ENCODE assay signal across 8 cellular contexts in genomic region chr13:31045621-31046081, GRCh38.
DNase-seq lines count a peak whose midpoint lies in the region; ATAC-seq and TF ChIP-seq lines count a peak whose summit lies in the region.

No MANE protein-coding gene starts in this region.

- WGBS in testis, 2 donors: 52 to 58% methylated on average over 8 of the region's 8 CpGs
- 7 to 11% (median 10%) methylated on average over 8 of the region's 8 CpGs for WGBS in spleen, 5 donors

- no peaks in the 10 kb centered on the region for H3K9me3 Mint-ChIP-seq in nephron

- intact Hi-C loops in testis (cut with DNase I; ENCODE audit: low total_unique reads) (no loop called here), spleen (cut with DNase I; ENCODE audit: low total_unique reads) (loop anchor here (10.0 kb wide), 1 partner anchor 911 kb away; no protein-coding TSS in a partner anchor)

- ATAC-seq in GM18511 (IDR thresholded peaks at IDR 0.05; ENCODE audit: unreplicated experiment): peak; percentile 59

- peaks cover 31% of the 10 kb centered on the region for H3K4me1 Mint-ChIP-seq in nephron

- H3K27ac ChIP-seq in testis: peak overlapping the region in 1 of 2 donors; percentile 32
- H3K27ac ChIP-seq in spleen: peak overlapping the region in 2 of 8 donors; percentile 20 to 26

- H3K9me3 ChIP-seq in testis (no peaks in the 10 kb centered on the region), spleen (no peaks in the 10 kb centered on the region)

- H3K4me3 Mint-ChIP-seq in nephron: no peak overlapping the region

- peak; percentile 58 to 72 for DNase-seq in Kasumi-1 (lab: John Stamatoyannopoulos, UW)
- peak; percentile 78 to 84 for DNase-seq in activated CD4-positive, alpha-beta T cell treated with anti-CD3 and anti-CD28 coated beads, Interleukin-2, amount 50 U/mL, for 48 hours
- peak; percentile 46 for DNase-seq in effector CD4-positive, alpha-beta T cell
- DNase-seq in testis: peak; percentile 18
- DNase-seq in midbrain (lab: John Stamatoyannopoulos, UW): no peak
- no peak for DNase-seq in spleen

- H3K36me3 ChIP-seq in testis (ENCODE audit: low read depth, missing control alignments) (no peaks in the 10 kb centered on the region), spleen (no peaks in the 10 kb centered on the region)

- H3K27me3 Mint-ChIP-seq in nephron (ENCODE audit: low read depth): peaks cover 7% of the 10 kb centered on the region

- H3K27ac Mint-ChIP-seq in nephron: peak overlapping the region; percentile 5 to 76 (median 57)

- TF ChIP-seq CTCF in nephron (IDR thresholded peaks at IDR 0.05; ENCODE audit: unreplicated experiment in 3 of 3) (no peak), testis (IDR thresholded peaks at IDR 0.05) (no peak), spleen (IDR thresholded peaks at IDR 0.05 in 8 of 11, conservative IDR thresholded peaks at IDR 0.05 in 3 of 11) (no peak)

- H3K27me3 ChIP-seq in testis: no peaks in the 10 kb centered on the region
- peaks cover 0 to 61% (median 25%) of the 10 kb centered on the region in 7 donors for H3K27me3 ChIP-seq in spleen (replicated peaks in 1 of 7)

- H3K4me3 ChIP-seq in testis: no peak overlapping the region
- H3K4me3 ChIP-seq in spleen: no peak overlapping the region

- no peaks in the 10 kb centered on the region for H3K36me3 Mint-ChIP-seq in nephron (ENCODE audit: low read depth)

- TF ChIP-seq POLR2A in testis (IDR thresholded peaks at IDR 0.05) (no peak), spleen (IDR thresholded peaks at IDR 0.05) (no peak)

- H3K4me1 ChIP-seq in testis: peaks cover 41% of the 10 kb centered on the region
- peaks cover 13 to 40% (median 23%) of the 10 kb centered on the region in 6 donors for H3K4me1 ChIP-seq in spleen

Comparison
In these comparisons a context has a peak if more than half of its experiments do, and no peak if none do; other contexts are left out.
1. DNase-seq: peak in Kasumi-1 (2 of 2), activated CD4-positive, alpha-beta T cell treated with anti-CD3 and anti-CD28 coated beads, Interleukin-2, amount 50 U/mL, for 48 hours (2 of 2), effector CD4-positive, alpha-beta T cell (single experiment) and testis (single experiment); none in midbrain (single experiment) and spleen (single experiment).